ENCODE assay signal across 8 cellular contexts in the genomic region with DNA sequence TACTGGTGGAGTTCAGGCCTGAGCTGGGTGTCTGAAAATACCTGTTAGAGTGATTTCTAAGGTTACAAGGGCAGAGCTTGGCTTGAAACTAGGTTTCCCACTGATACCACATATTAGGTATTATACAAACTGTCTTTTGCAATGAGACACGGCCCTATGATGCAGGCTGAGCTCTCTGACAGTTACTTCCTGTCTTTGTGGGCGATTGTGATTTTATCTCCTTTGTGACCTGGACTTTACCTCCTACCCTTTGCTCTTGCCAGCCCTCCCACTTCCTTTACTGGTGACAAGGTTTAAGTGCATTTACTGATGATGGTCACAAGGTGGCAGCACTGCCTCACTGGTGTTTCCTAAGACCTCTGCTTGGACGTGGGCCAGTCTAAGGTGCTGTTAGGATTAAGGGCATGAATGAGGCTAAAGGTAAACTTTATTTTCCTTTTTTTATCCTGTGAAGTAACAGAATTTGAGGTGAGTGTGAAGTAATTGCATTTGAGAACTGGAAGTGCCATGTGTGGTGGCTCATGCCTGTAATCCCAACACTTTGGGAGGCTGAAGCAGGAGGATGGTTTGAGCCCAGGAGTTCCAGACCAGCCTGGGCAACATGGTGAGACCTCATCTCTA. TPM values are rescaled to one million over a fixed set of nuclear protein-coding genes. Genes with fewer than 3 reads are reported as not detected.
DNase-seq lines count a peak whose midpoint lies in the region; ATAC-seq and TF ChIP-seq lines count a peak whose summit lies in the region.

No MANE protein-coding gene starts in this region.

- peak overlapping the region in 1 of 2 donors; percentile 34 for H3K9ac ChIP-seq in colonic mucosa (ENCODE audit: low read depth in 2 of 2, low read length in 2 of 2)
- H3K9ac ChIP-seq in liver (ENCODE audit: low read depth in 1 of 2, low read length in 2 of 2) = no peak overlapping the region

- H3K36me3 ChIP-seq in colonic mucosa (no peaks in the 10 kb centered on the region), liver (ENCODE audit: control insufficient read depth in 4 of 4, insufficient read depth in 3 of 4, low read depth in 1 of 4, low read length in 3 of 4) (no peaks in the 10 kb centered on the region)

- peak; percentile 100 for TF ChIP-seq RAD21 in liver (IDR thresholded peaks at IDR 0.05)

- TF ChIP-seq CTCF in colonic mucosa (IDR thresholded peaks at IDR 0.05) = peak; percentile 83
- TF ChIP-seq CTCF in liver (IDR thresholded peaks at IDR 0.05; ENCODE audit: low read depth, low read length, missing input control) = peak; percentile 98

- peaks cover 2% of the 10 kb centered on the region for H3K4me1 ChIP-seq in colonic mucosa
- peaks cover 0 to 15% (median 4%) of the 10 kb centered on the region in 4 donors for H3K4me1 ChIP-seq in liver (ENCODE audit: control insufficient read depth in 4 of 4, insufficient read depth in 4 of 4, low read length in 3 of 4)

- H3K4me3 ChIP-seq in colonic mucosa = no peak overlapping the region
- no peak overlapping the region for H3K4me3 ChIP-seq in liver (ENCODE audit: low read depth in 1 of 3, low read length in 3 of 3)

- DNase-seq in SIG-M5 treated with dmso at 0.1 percent for 504 hours (lab: John Stamatoyannopoulos, UW; ENCODE audit: unreplicated experiment) (peak; percentile 76), SIG-M5 (lab: John Stamatoyannopoulos, UW) (no peak), NCI-H446 (lab: John Stamatoyannopoulos, UW) (peak; percentile 73 to 85), colonic mucosa (peak; percentile 93)
- DNase-seq in activated CD4-positive, alpha-beta T cell treated with anti-CD3 and anti-CD28 coated beads for 4 hours = peak; percentile 78 to 81
- DNase-seq in stimulated activated CD4-positive, alpha-beta T cell treated with anti-CD3 and anti-CD28 coated beads, TNF-alpha, amount 100 ng/mL, for 1 hour (ENCODE audit: low read depth in 3 of 3, low spot score in 1 of 3) = peak; percentile 45 to 55 (median 52)

- intact Hi-C loops in colonic mucosa (cut with DNase I) = loop anchor here (1.0 kb wide), 1 partner anchor 79 kb away; no protein-coding TSS in a partner anchor

- H3K9me3 ChIP-seq in colonic mucosa = no peaks in the 10 kb centered on the region
- H3K9me3 ChIP-seq in liver (ENCODE audit: control insufficient read depth in 4 of 4, low read length in 3 of 4) = no peaks in the 10 kb centered on the region

- H3K27me3 ChIP-seq in colonic mucosa = no peaks in the 10 kb centered on the region
- no peaks in the 10 kb centered on the region for H3K27me3 ChIP-seq in liver (ENCODE audit: control insufficient read depth in 4 of 4, insufficient read depth in 4 of 4, low read length in 3 of 4)

- ATAC-seq in HG03175 (IDR thresholded peaks at IDR 0.05; ENCODE audit: unreplicated experiment) = peak; percentile 91

- WGBS in liver = under 1% methylated on average over 3 of the region's 3 CpGs

- H3K27ac ChIP-seq in colonic mucosa (peak overlapping the region; percentile 12), liver (ENCODE audit: low read depth in 1 of 2, low read length in 2 of 2) (peak overlapping the region; percentile 73 to 93)

TF ChIP-seq in liver, 16 proteins besides CTCF, POLR2A, EP300 and RAD21:
- peak; percentile 81 for TF ChIP-seq ATF3 (IDR thresholded peaks at IDR 0.05)
- TF ChIP-seq, protein P1, sequence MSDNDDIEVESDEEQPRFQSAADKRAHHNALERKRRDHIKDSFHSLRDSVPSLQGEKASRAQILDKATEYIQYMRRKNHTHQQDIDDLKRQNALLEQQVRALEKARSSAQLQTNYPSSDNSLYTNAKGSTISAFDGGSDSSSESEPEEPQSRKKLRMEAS (IDR thresholded peaks at IDR 0.05) = peak; percentile 98
- no peak for TF ChIP-seq TAF1 (conservative IDR thresholded peaks at IDR 0.05)
- peak; percentile 18 for TF ChIP-seq FOXA1 (IDR thresholded peaks at IDR 0.05)
- TF ChIP-seq NR2F2 (IDR thresholded peaks at IDR 0.05) = peak; percentile 96
- peak; percentile 97 for TF ChIP-seq SP1 (IDR thresholded peaks at IDR 0.05)
- peak; percentile 68 to 90 for TF ChIP-seq GABPA (IDR thresholded peaks at IDR 0.05 in 1 of 2, conservative IDR thresholded peaks at IDR 0.05 in 1 of 2)
- TF ChIP-seq EGR1 (IDR thresholded peaks at IDR 0.05; ENCODE audit: low read depth in 2 of 2) = peak; percentile 82 to 94
- TF ChIP-seq YY1 (IDR thresholded peaks at IDR 0.05) = peak; percentile 63
- TF ChIP-seq ZBTB33 (IDR thresholded peaks at IDR 0.05) = peak; percentile 85
- TF ChIP-seq JUND (IDR thresholded peaks at IDR 0.05) = peak; percentile 80 to 91
- peak; percentile 48 for TF ChIP-seq FOXA2 (IDR thresholded peaks at IDR 0.05)
- TF ChIP-seq HNF4A (conservative IDR thresholded peaks at IDR 0.05) = peak; percentile 98 to 99
- peak; percentile 98 for TF ChIP-seq HNF4G (IDR thresholded peaks at IDR 0.05)
- peak; percentile 83 for TF ChIP-seq REST (IDR thresholded peaks at IDR 0.05)
- TF ChIP-seq RXRA (IDR thresholded peaks at IDR 0.05) = peak; percentile 95 to 96

RNA-seq across cellular contexts. Expression of gene CXCL17, which starts 7.7 kb away (rescaled TPM):
- not detected for total RNA-seq in colonic mucosa
- total RNA-seq in liver = under 1 TPM in 1 of 2 donors, not detected in 1; 0.93 TPM
- polyA plus RNA-seq in liver = under 1 TPM in 1 of 2 donors, not detected in 1; 0.10 TPM

RNA-seq across cellular contexts. Expression of gene LIPE, which starts 23.2 kb away (rescaled TPM):
- 10 to 100 TPM in 1 of 2 donors, 1 to 10 TPM in 1; 9.6 to 16.0 TPM for total RNA-seq in colonic mucosa
- total RNA-seq in liver = 1 to 10 TPM; 1.5 to 4.7 TPM
- 1 to 10 TPM in 1 of 2 donors, under 1 TPM in 1; 0.88 to 1.5 TPM for polyA plus RNA-seq in liver
